In the genomic region with DNA sequence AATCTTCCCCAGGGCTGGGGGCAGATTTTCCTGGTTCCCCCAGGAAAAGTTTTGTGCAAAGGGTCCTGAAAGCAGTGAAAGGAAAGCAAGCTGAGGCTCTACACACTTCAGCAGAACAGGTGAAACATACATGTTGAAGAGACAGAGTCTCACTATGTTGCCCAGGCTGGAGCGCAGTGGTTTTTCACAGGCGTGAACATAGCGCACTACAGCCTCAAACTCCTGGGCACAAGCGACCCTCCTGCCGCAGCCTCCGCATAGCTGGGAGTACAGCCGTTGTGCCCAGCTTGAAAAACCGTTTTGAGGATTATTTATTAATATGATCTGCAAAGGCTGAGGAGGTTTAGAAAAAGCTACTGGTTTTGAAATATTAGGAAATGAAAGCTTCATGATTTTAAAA, we compare ENCODE assay signal across 1 cellular context.
TF ChIP-seq lines count a peak whose summit lies in the region.

No MANE protein-coding gene starts in this region.

TF ChIP-seq in H1, 55 proteins besides CTCF, POLR2A, EP300 and RAD21 (continued from another document):
- TF ChIP-seq, protein P1, sequence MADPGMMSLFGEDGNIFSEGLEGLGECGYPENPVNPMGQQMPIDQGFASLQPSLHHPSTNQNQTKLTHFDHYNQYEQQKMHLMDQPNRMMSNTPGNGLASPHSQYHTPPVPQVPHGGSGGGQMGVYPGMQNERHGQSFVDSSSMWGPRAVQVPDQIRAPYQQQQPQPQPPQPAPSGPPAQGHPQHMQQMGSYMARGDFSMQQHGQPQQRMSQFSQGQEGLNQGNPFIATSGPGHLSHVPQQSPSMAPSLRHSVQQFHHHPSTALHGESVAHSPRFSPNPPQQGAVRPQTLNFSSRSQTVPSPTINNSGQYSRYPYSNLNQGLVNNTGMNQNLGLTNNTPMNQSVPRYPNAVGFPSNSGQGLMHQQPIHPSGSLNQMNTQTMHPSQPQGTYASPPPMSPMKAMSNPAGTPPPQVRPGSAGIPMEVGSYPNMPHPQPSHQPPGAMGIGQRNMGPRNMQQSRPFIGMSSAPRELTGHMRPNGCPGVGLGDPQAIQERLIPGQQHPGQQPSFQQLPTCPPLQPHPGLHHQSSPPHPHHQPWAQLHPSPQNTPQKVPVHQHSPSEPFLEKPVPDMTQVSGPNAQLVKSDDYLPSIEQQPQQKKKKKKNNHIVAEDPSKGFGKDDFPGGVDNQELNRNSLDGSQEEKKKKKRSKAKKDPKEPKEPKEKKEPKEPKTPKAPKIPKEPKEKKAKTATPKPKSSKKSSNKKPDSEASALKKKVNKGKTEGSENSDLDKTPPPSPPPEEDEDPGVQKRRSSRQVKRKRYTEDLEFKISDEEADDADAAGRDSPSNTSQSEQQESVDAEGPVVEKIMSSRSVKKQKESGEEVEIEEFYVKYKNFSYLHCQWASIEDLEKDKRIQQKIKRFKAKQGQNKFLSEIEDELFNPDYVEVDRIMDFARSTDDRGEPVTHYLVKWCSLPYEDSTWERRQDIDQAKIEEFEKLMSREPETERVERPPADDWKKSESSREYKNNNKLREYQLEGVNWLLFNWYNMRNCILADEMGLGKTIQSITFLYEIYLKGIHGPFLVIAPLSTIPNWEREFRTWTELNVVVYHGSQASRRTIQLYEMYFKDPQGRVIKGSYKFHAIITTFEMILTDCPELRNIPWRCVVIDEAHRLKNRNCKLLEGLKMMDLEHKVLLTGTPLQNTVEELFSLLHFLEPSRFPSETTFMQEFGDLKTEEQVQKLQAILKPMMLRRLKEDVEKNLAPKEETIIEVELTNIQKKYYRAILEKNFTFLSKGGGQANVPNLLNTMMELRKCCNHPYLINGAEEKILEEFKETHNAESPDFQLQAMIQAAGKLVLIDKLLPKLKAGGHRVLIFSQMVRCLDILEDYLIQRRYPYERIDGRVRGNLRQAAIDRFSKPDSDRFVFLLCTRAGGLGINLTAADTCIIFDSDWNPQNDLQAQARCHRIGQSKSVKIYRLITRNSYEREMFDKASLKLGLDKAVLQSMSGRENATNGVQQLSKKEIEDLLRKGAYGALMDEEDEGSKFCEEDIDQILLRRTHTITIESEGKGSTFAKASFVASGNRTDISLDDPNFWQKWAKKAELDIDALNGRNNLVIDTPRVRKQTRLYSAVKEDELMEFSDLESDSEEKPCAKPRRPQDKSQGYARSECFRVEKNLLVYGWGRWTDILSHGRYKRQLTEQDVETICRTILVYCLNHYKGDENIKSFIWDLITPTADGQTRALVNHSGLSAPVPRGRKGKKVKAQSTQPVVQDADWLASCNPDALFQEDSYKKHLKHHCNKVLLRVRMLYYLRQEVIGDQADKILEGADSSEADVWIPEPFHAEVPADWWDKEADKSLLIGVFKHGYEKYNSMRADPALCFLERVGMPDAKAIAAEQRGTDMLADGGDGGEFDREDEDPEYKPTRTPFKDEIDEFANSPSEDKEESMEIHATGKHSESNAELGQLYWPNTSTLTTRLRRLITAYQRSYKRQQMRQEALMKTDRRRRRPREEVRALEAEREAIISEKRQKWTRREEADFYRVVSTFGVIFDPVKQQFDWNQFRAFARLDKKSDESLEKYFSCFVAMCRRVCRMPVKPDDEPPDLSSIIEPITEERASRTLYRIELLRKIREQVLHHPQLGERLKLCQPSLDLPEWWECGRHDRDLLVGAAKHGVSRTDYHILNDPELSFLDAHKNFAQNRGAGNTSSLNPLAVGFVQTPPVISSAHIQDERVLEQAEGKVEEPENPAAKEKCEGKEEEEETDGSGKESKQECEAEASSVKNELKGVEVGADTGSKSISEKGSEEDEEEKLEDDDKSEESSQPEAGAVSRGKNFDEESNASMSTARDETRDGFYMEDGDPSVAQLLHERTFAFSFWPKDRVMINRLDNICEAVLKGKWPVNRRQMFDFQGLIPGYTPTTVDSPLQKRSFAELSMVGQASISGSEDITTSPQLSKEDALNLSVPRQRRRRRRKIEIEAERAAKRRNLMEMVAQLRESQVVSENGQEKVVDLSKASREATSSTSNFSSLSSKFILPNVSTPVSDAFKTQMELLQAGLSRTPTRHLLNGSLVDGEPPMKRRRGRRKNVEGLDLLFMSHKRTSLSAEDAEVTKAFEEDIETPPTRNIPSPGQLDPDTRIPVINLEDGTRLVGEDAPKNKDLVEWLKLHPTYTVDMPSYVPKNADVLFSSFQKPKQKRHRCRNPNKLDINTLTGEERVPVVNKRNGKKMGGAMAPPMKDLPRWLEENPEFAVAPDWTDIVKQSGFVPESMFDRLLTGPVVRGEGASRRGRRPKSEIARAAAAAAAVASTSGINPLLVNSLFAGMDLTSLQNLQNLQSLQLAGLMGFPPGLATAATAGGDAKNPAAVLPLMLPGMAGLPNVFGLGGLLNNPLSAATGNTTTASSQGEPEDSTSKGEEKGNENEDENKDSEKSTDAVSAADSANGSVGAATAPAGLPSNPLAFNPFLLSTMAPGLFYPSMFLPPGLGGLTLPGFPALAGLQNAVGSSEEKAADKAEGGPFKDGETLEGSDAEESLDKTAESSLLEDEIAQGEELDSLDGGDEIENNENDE (IDR thresholded peaks at IDR 0.05; ENCODE audit: insufficient replicate concordance, low read length) = no peak
- TF ChIP-seq TBP (IDR thresholded peaks at IDR 0.05; ENCODE audit: low read depth, low read length) (no peak), CTBP2 (IDR thresholded peaks at IDR 0.05; ENCODE audit: borderline replicate concordance, insufficient read depth, insufficient read length, low read length) (no peak), SP1 (IDR thresholded peaks at IDR 0.05; ENCODE audit: low read depth, low read length) (no peak), CHD2 (IDR thresholded peaks at IDR 0.05; ENCODE audit: low read length) (no peak), BRCA1 (IDR thresholded peaks at IDR 0.05; ENCODE audit: low read depth, low read length) (no peak), SRF (IDR thresholded peaks at IDR 0.05; ENCODE audit: low read depth, low read length) (no peak)
